In the genomic region with DNA sequence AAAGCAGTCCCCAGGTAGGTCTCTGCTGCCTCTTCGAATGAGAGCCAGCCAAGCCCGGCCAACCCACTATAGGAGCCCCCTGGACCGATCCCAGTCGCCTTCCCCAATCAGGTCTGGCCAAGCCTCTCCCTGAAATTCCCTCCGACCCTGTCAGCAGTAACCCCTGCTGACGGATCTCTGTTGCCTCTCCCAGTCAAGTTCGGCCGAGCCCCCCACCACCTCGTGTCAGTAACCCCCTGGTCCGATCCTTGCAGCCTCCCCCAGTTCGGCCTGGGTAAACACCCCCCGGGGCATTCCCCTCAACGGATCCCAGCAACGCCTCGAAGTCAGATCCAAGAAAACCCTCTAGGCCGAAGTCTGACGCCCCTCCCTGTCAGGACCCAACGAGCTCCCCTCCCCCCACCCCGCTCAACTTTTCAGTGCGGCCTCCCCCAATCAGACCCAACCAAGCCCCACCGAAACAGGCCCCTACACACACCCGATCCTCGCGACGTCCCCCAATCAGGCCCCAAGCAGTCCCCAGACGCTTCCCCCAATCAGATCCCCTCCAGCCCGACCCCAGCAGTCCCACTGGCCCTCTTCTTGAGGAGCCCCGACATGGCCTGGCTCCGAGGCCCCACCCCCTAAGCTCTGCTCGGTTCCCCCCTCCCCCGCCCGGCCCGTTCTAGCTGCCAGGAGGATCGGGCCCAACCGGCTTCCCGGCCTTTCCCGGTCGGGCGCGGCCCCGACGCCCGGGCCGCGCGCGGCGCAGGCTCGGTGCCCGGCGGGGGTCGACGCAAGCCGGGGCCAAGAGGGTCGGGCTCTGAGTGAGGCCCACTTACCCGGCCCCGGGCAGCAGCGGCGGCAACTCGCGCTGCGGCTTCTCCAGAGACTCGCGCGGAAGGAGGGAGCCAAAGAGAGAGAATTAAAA, we compare ENCODE assay signal across 1 cellular context.
TF ChIP-seq lines count a peak whose summit lies in the region.

No MANE protein-coding gene starts in this region.

TF ChIP-seq in K562, 482 proteins besides CTCF, POLR2A, EP300 and RAD21 (continued from another document and continues in another):
- no peak for TF ChIP-seq EWSR1 (IDR thresholded peaks at IDR 0.05; ENCODE audit: borderline replicate concordance, low read depth, partially characterized antibody)
- no peak for TF ChIP-seq ZNF212 (CRISPR knock-in tag; IDR thresholded peaks at IDR 0.05)
- TF ChIP-seq, protein P1, sequence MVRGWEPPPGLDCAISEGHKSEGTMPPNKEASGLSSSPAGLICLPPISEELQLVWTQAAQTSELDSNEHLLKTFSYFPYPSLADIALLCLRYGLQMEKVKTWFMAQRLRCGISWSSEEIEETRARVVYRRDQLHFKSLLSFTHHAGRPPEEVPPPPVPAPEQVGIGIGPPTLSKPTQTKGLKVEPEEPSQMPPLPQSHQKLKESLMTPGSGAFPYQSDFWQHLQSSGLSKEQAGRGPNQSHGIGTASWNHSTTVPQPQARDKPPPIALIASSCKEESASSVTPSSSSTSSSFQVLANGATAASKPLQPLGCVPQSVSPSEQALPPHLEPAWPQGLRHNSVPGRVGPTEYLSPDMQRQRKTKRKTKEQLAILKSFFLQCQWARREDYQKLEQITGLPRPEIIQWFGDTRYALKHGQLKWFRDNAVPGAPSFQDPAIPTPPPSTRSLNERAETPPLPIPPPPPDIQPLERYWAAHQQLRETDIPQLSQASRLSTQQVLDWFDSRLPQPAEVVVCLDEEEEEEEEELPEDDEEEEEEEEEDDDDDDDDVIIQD (CRISPR knock-in tag; IDR thresholded peaks at IDR 0.05) = no peak
- no peak for TF ChIP-seq AFF4 (CRISPR knock-in tag; IDR thresholded peaks at IDR 0.05)
- TF ChIP-seq ZNF77 (CRISPR knock-in tag; IDR thresholded peaks at IDR 0.05) = no peak
- TF ChIP-seq, protein P2, sequence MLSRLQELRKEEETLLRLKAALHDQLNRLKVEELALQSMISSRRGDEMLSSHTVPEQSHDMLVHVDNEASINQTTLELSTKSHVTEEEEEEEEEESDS (CRISPR knock-in tag; IDR thresholded peaks at IDR 0.05) = no peak
- TF ChIP-seq, protein P3, sequence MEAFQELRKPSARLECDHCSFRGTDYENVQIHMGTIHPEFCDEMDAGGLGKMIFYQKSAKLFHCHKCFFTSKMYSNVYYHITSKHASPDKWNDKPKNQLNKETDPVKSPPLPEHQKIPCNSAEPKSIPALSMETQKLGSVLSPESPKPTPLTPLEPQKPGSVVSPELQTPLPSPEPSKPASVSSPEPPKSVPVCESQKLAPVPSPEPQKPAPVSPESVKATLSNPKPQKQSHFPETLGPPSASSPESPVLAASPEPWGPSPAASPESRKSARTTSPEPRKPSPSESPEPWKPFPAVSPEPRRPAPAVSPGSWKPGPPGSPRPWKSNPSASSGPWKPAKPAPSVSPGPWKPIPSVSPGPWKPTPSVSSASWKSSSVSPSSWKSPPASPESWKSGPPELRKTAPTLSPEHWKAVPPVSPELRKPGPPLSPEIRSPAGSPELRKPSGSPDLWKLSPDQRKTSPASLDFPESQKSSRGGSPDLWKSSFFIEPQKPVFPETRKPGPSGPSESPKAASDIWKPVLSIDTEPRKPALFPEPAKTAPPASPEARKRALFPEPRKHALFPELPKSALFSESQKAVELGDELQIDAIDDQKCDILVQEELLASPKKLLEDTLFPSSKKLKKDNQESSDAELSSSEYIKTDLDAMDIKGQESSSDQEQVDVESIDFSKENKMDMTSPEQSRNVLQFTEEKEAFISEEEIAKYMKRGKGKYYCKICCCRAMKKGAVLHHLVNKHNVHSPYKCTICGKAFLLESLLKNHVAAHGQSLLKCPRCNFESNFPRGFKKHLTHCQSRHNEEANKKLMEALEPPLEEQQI (IDR thresholded peaks at IDR 0.05) = no peak
- no peak for TF ChIP-seq XRCC4 (IDR thresholded peaks at IDR 0.05; ENCODE audit: extremely low read depth, insufficient read depth, insufficient read length)
- TF ChIP-seq ERF (CRISPR knock-in tag; IDR thresholded peaks at IDR 0.05) = no peak
- 0 out of 4 replicates have a peak, but pooled peaks of 1 of the 2 experiments have one; percentile 2 for TF ChIP-seq MAZ (CRISPR knock-in tag; conservative IDR thresholded peaks at IDR 0.05 in 1 of 2, IDR thresholded peaks at IDR 0.05 in 1 of 2)
- no peak for TF ChIP-seq ZNF134 (CRISPR knock-in tag; conservative IDR thresholded peaks at IDR 0.05)
- TF ChIP-seq E2F6 (IDR thresholded peaks at IDR 0.05; ENCODE audit: borderline replicate concordance in 1 of 2, extremely low read depth in 1 of 2, insufficient read depth in 1 of 2, insufficient read length in 1 of 2, low read depth in 1 of 2, low read length in 1 of 2, poor library complexity in 1 of 2, severe bottlenecking in 1 of 2) = no peak
- TF ChIP-seq, protein P4, sequence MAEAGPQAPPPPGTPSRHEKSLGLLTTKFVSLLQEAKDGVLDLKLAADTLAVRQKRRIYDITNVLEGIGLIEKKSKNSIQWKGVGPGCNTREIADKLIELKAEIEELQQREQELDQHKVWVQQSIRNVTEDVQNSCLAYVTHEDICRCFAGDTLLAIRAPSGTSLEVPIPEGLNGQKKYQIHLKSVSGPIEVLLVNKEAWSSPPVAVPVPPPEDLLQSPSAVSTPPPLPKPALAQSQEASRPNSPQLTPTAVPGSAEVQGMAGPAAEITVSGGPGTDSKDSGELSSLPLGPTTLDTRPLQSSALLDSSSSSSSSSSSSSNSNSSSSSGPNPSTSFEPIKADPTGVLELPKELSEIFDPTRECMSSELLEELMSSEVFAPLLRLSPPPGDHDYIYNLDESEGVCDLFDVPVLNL (CRISPR knock-in tag; IDR thresholded peaks at IDR 0.05; ENCODE audit: low read depth) = no peak
- TF ChIP-seq THAP7 (CRISPR knock-in tag; IDR thresholded peaks at IDR 0.05) = no peak
- TF ChIP-seq ETV6 (IDR thresholded peaks at IDR 0.05; ENCODE audit: borderline replicate concordance in 1 of 2, low read depth in 2 of 2, low read length in 1 of 2) = no peak
- TF ChIP-seq ETV6 (CRISPR knock-in tag; IDR thresholded peaks at IDR 0.05; ENCODE audit: borderline replicate concordance) = no peak
- TF ChIP-seq PRDM10 (IDR thresholded peaks at IDR 0.05; ENCODE audit: partially characterized antibody) = peak; percentile 5
- no peak for TF ChIP-seq NFE2 (IDR thresholded peaks at IDR 0.05; ENCODE audit: low read depth)
- peak in 1 of 2 experiments; percentile 54; a peak in 2 of 4 replicates for TF ChIP-seq HDAC1 (IDR thresholded peaks at IDR 0.05)
- TF ChIP-seq, protein P5, sequence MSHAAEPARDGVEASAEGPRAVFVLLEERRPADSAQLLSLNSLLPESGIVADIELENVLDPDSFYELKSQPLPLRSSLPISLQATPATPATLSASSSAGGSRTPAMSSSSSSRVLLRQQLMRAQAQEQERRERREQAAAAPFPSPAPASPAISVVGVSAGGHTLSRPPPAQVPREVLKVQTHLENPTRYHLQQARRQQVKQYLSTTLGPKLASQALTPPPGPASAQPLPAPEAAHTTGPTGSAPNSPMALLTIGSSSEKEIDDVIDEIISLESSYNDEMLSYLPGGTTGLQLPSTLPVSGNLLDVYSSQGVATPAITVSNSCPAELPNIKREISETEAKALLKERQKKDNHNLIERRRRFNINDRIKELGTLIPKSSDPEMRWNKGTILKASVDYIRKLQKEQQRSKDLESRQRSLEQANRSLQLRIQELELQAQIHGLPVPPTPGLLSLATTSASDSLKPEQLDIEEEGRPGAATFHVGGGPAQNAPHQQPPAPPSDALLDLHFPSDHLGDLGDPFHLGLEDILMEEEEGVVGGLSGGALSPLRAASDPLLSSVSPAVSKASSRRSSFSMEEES (CRISPR knock-in tag; IDR thresholded peaks at IDR 0.05) = no peak
- TF ChIP-seq, protein P6, sequence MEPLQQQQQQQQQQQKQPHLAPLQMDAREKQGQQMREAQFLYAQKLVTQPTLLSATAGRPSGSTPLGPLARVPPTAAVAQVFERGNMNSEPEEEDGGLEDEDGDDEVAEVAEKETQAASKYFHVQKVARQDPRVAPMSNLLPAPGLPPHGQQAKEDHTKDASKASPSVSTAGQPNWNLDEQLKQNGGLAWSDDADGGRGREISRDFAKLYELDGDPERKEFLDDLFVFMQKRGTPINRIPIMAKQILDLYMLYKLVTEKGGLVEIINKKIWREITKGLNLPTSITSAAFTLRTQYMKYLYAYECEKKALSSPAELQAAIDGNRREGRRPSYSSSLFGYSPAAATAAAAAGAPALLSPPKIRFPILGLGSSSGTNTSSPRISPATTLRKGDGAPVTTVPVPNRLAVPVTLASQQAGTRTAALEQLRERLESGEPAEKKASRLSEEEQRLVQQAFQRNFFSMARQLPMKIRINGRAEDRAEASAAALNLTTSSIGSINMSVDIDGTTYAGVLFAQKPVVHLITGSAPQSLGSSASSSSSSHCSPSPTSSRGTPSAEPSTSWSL (CRISPR knock-in tag; IDR thresholded peaks at IDR 0.05; ENCODE audit: borderline replicate concordance) = no peak
- no peak for TF ChIP-seq POLR2AphosphoS2 (IDR thresholded peaks at IDR 0.05; ENCODE audit: low read length)
- TF ChIP-seq HDAC2 (IDR thresholded peaks at IDR 0.05) = no peak
- no peak for TF ChIP-seq ZKSCAN1 (IDR thresholded peaks at IDR 0.05; ENCODE audit: low read depth, low read length)
- no peak for TF ChIP-seq FOXO4 (CRISPR knock-in tag; IDR thresholded peaks at IDR 0.05)
- peak; percentile 61 for TF ChIP-seq VEZF1 (CRISPR knock-in tag; IDR thresholded peaks at IDR 0.05)
- TF ChIP-seq GATA2 (CRISPR knock-in tag; IDR thresholded peaks at IDR 0.05) = no peak
